19 cellular contexts compared by ENCODE assay signal in the genomic region with DNA sequence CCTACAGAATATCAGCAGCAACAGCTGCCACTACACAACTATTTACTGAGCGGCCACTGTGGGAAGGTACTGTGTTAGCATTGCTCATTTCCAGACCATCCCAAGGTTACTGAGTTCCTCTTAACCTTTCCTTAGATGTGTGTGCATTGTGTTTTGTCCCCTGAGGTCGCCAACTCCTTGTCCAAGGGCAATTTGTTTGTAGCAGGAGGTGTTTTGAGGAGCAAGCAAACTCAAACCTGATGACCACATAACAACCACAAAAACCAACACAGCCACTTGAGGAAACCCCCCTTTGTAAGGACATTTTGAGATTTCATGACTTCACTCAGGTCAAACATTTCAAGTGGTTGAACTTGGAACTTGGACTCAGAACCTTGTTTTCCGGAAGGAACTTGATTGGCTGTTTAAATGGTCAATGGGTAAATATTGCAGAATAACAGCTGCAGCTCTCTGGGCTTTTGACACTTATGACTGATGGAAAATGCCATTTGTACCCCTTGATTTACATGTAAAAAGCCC.
DNase-seq lines count a peak whose midpoint lies in the region; ATAC-seq, FAIRE-seq and TF ChIP-seq lines count a peak whose summit lies in the region.
"Had no signal": no experiment of that assay in that cellular context is flagged by ENCODE, and none has a peak within 500 bp of the region (broad histone marks: within the 10 kb centered on the region; RNA-seq: fewer than 3 reads in every experiment).

No MANE protein-coding gene starts in this region.

- TF ChIP-seq CTCF in lower lobe of right lung (IDR thresholded peaks at IDR 0.05), result no peak
- no peak for TF ChIP-seq CTCF in tibial nerve (IDR thresholded peaks at IDR 0.05)

- intact Hi-C loops in lower lobe of right lung (cut with DNase I), result no loop called here

- TF ChIP-seq POLR2A in tibial nerve (IDR thresholded peaks at IDR 0.05), result no peak

- peak; percentile 91 for FAIRE-seq in GM18507 (lab: Jason Lieb, UNC)

- no peaks in the 10 kb centered on the region for H3K27me3 ChIP-seq in lower lobe of right lung (ENCODE audit: low read depth)
- H3K27me3 ChIP-seq in tibial nerve, result no peaks in the 10 kb centered on the region
- H3K27me3 ChIP-seq: upper lobe of left lung had no signal

- H3K4me1 ChIP-seq in lower lobe of right lung, result no peaks in the 10 kb centered on the region
- no peaks in the 10 kb centered on the region for H3K4me1 ChIP-seq in tibial nerve
- H3K4me1 ChIP-seq: upper lobe of left lung had no signal

- ATAC-seq in GM21529 (IDR thresholded peaks at IDR 0.05; ENCODE audit: unreplicated experiment), result peak; percentile 56
- ATAC-seq in HG03354 (IDR thresholded peaks at IDR 0.05; ENCODE audit: poor library complexity, severe bottlenecking, unreplicated experiment), result peak; percentile 65
- peak; percentile 85 to 87 for ATAC-seq in lower lobe of right lung
- ATAC-seq: right cardiac atrium, Right ventricle myocardium inferior, T-cell had no signal

- no peak for TF ChIP-seq EP300 in tibial nerve (IDR thresholded peaks at IDR 0.05)

- H3K4me3 ChIP-seq in lower lobe of right lung (no peak overlapping the region), tibial nerve (no peak overlapping the region)
- H3K4me3 ChIP-seq: upper lobe of left lung had no signal

- WGBS in tibial nerve, 2 donors, result 73 to 91% methylated on average over 3 of the region's 3 CpGs

- no peaks in the 10 kb centered on the region for H3K36me3 ChIP-seq in lower lobe of right lung
- H3K36me3 ChIP-seq in tibial nerve, result no peaks in the 10 kb centered on the region
- H3K36me3 ChIP-seq: upper lobe of left lung had no signal

- DNase-seq in GM18507 (ENCODE audit: extremely low spot score, insufficient read length, low read depth), result no peak
- DNase-seq in lower lobe of right lung, result no peak
- no peak for DNase-seq in tibial nerve (ENCODE audit: low spot score in 2 of 2)
- no peak for DNase-seq in stimulated activated naive CD4-positive, alpha-beta T cell treated with Interleukin-2 at 50 U/mL for 16 hours (lab: John Stamatoyannopoulos, UW)
- DNase-seq in COR-L47 (lab: John Stamatoyannopoulos, UW), result no peak
- DNase-seq in NCI-H128 (lab: John Stamatoyannopoulos, UW; ENCODE audit: unreplicated experiment), result no peak
- DNase-seq: activated gamma-delta T cell treated with Interleukin-2 at 50 U/mL for 16 hours; amygdala; CD4-positive, CD25-positive, alpha-beta regulatory T cell; effector CD4-positive, alpha-beta T cell; KBM-7; NCI-H2107; NCI-H524 treated with DMSO at 0.1 percent for 48 hours; right cardiac atrium; T-cell had no signal

- no peaks in the 10 kb centered on the region for H3K9me3 ChIP-seq in lower lobe of right lung
- H3K9me3 ChIP-seq in tibial nerve, result no peaks in the 10 kb centered on the region
- H3K9me3 ChIP-seq: upper lobe of left lung had no signal

- no peak overlapping the region for H3K27ac ChIP-seq in lower lobe of right lung
- no peak overlapping the region for H3K27ac ChIP-seq in tibial nerve
